6 cellular contexts compared by ENCODE assay signal in the genomic region with DNA sequence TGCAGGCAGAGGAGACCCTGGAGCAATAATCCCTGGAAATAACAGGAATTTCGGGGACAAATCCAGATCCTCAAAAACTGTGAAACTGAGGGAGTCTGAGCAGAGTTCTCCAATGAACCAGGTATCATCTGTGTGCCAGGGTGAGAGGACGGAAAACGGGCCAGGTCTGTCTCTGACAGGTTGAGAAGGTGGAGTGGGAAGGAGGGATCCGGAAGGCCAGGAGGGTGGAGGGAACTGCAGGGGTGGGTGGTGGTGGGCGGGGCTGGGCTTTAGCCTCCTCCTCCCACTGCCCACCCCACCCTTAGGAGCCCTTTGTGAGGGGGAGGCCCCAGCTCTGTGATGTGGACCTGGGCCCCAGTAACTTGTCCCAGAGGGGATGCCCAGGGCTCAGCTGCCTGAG. TPM values are rescaled to one million over a fixed set of nuclear protein-coding genes. Genes with fewer than 3 reads are reported as not detected.
DNase-seq lines count a peak whose midpoint lies in the region; ATAC-seq, FAIRE-seq and TF ChIP-seq lines count a peak whose summit lies in the region.
"Not testable (repeated sequence)": the region's sequence is repeated elsewhere in the genome, so short reads cannot be mapped to it uniquely, and the experiment has no call there.

No MANE protein-coding gene starts in this region.

- H3K9me3 ChIP-seq in endothelial cell of umbilical vein (replicated peaks; ENCODE audit: control insufficient read depth, insufficient read depth, low read length) = not testable (repeated sequence)

- H3K9me2 ChIP-seq in GM23338 (ENCODE audit: insufficient read depth) = not testable (repeated sequence)

- H3K4me3 ChIP-seq in GM23338; endothelial cell of umbilical vein (replicated peaks in 1 of 3; ENCODE audit: insufficient read depth in 1 of 3, low read depth in 1 of 3, low read length in 3 of 3): not testable (repeated sequence)

- not testable (repeated sequence) for H3K36me3 ChIP-seq in GM23338 (ENCODE audit: insufficient read depth); endothelial cell of umbilical vein (ENCODE audit: control insufficient read depth in 2 of 2, extremely low read depth in 1 of 2, insufficient read depth in 2 of 2, low read length in 2 of 2)

- not testable (repeated sequence) for TF ChIP-seq POLR2A in endothelial cell of umbilical vein (IDR thresholded peaks at IDR 0.05; ENCODE audit: low read depth, low read length)

- H3K9ac ChIP-seq in endothelial cell of umbilical vein (replicated peaks; ENCODE audit: extremely low read depth, insufficient read depth, low read length) = not testable (repeated sequence)

- H3K4me3 Mint-ChIP-seq in GM23338; WTC11; dendritic cell treated with granulocyte-macrophage colony-stimulating factor and Interleukin-4, amounts not matched to agents 40 ng/mL and 50 ng/mL, for 4 days: not testable (repeated sequence)
- peak overlapping the region; percentile 4 for H3K4me3 Mint-ChIP-seq in endothelial cell (ENCODE audit: unreplicated experiment)

- H3K4me1 ChIP-seq in GM23338 (ENCODE audit: insufficient read depth); endothelial cell of umbilical vein (ENCODE audit: control insufficient read depth, extremely low read depth, insufficient read depth, low read length): not testable (repeated sequence)

- H3K4me2 ChIP-seq in GM23338; endothelial cell of umbilical vein (ENCODE audit: insufficient read depth, low read length): not testable (repeated sequence)

- peak; percentile 32 for ATAC-seq in GM23338
- ATAC-seq in WTC11 = peak; percentile 57

- not testable (repeated sequence) for H3K36me3 Mint-ChIP-seq in GM23338 (ENCODE audit: low read depth); WTC11; dendritic cell treated with granulocyte-macrophage colony-stimulating factor and Interleukin-4, amounts not matched to agents 40 ng/mL and 50 ng/mL, for 4 days (ENCODE audit: low read depth); endothelial cell (ENCODE audit: low read depth, unreplicated experiment)

- not testable (repeated sequence) for H3K27me3 ChIP-seq in GM23338 (ENCODE audit: insufficient read depth); endothelial cell of umbilical vein (ENCODE audit: control insufficient read depth in 2 of 2, insufficient read depth in 2 of 2, low read length in 2 of 2)

- POLR2A ChIA-PET in WTC11 (lab: Charles Lee); endothelial cell of umbilical vein (lab: Charles Lee): not testable (repeated sequence)

- not testable (repeated sequence) for H2AFZ ChIP-seq in GM23338; endothelial cell of umbilical vein (ENCODE audit: low read depth, low read length)

- H3K27me3 Mint-ChIP-seq in GM23338 (ENCODE audit: insufficient read depth, low read depth, poor library complexity); WTC11 (ENCODE audit: low read depth); dendritic cell treated with granulocyte-macrophage colony-stimulating factor and Interleukin-4, amounts not matched to agents 40 ng/mL and 50 ng/mL, for 4 days; endothelial cell (ENCODE audit: unreplicated experiment): not testable (repeated sequence)

- H3K27ac ChIP-seq in GM23338 (ENCODE audit: low read depth); endothelial cell of umbilical vein (ENCODE audit: insufficient read depth, low read depth, low read length): not testable (repeated sequence)

- not testable (repeated sequence) for H3K4me1 Mint-ChIP-seq in GM23338; WTC11; dendritic cell treated with granulocyte-macrophage colony-stimulating factor and Interleukin-4, amounts not matched to agents 40 ng/mL and 50 ng/mL, for 4 days (ENCODE audit: low read depth); endothelial cell (ENCODE audit: unreplicated experiment)

- not testable (repeated sequence) for H3K9me1 ChIP-seq in endothelial cell of umbilical vein (replicated peaks; ENCODE audit: control insufficient read depth, extremely low read depth, insufficient read depth, low read length)

- not testable (repeated sequence) for H3K9me3 Mint-ChIP-seq in GM23338; WTC11; dendritic cell treated with granulocyte-macrophage colony-stimulating factor and Interleukin-4, amounts not matched to agents 40 ng/mL and 50 ng/mL, for 4 days; endothelial cell (ENCODE audit: unreplicated experiment)

- not testable (repeated sequence) for BruUV-seq in endothelial cell of umbilical vein (replicated peaks; lab: Mats Ljungman, UMichigan)

- not testable (repeated sequence) for H3K79me2 ChIP-seq in GM23338 (replicated peaks; ENCODE audit: insufficient read depth); endothelial cell of umbilical vein (ENCODE audit: control insufficient read depth, insufficient read depth, low read length)

- not testable (repeated sequence) for H3F3A ChIP-seq in GM23338 (replicated peaks; ENCODE audit: low read depth)

- TF ChIP-seq CTCF in GM23338 (conservative IDR thresholded peaks at IDR 0.05; ENCODE audit: low read depth in 2 of 2); WTC11 (IDR thresholded peaks at IDR 0.05); endothelial cell (IDR thresholded peaks at IDR 0.05; ENCODE audit: unreplicated experiment); endothelial cell of umbilical vein (IDR thresholded peaks at IDR 0.05; ENCODE audit: extremely low read depth in 1 of 2, insufficient read depth in 1 of 2, low read depth in 1 of 2, low read length in 2 of 2): not testable (repeated sequence)

- peak; percentile 48 for FAIRE-seq in endothelial cell of umbilical vein (lab: Jason Lieb, UNC)

- intact Hi-C loops in dendritic cell treated with granulocyte-macrophage colony-stimulating factor and Interleukin-4, amounts not matched to agents 40 ng/mL and 50 ng/mL, for 4 days (cut with micrococcal nuclease); endothelial cell of umbilical vein (cut with micrococcal nuclease): not testable (repeated sequence)

- CTCF ChIA-PET in WTC11 (lab: Charles Lee); endothelial cell of umbilical vein (lab: Charles Lee): not testable (repeated sequence)

- DNase-seq in GM23338 (ENCODE audit: low spot score); WTC11 (ENCODE audit: low spot score); endothelial cell (ENCODE audit: low spot score); endothelial cell of umbilical vein (ENCODE audit: low read depth, low spot score): not testable (repeated sequence)
- DNase-seq in activated effector memory CD4-positive, alpha-beta T cell treated with anti-CD3 and anti-CD28 coated beads, Interleukin-2, amount 50 U/mL, for 16 hours = peak; percentile 10

- not testable (repeated sequence) for H4K20me1 ChIP-seq in GM23338 (replicated peaks; ENCODE audit: insufficient read depth); endothelial cell of umbilical vein (replicated peaks; ENCODE audit: control insufficient read depth, extremely low read depth, insufficient read depth, low read length)

- not testable (repeated sequence) for H3K27ac Mint-ChIP-seq in GM23338; WTC11; endothelial cell (ENCODE audit: unreplicated experiment)
- H3K27ac Mint-ChIP-seq in dendritic cell treated with granulocyte-macrophage colony-stimulating factor and Interleukin-4, amounts not matched to agents 40 ng/mL and 50 ng/mL, for 4 days = peak overlapping the region; percentile 7

- dilution Hi-C loops in endothelial cell of umbilical vein (cut with MboI; ENCODE audit: extremely low pct_ligation_motif_present, low sequenced_read_pairs) = not testable (repeated sequence)

RNA-seq across cellular contexts. Expression of a gene that starts 28.2 kb away (rescaled TPM):
- 25.0 and 31.6 TPM in 2 replicates for total RNA-seq in GM23338 (2014; rRNA removed; shearing (Covaris generic))
- polyA plus RNA-seq in GM23338 (2016; fragmentation: Nextera tagmentation; extraction: Ambion mirVana) (22.7 and 25.3 TPM in 2 replicates), endothelial cell of umbilical vein (25.4 and 25.6 TPM in 2 replicates)
- total RNA-seq in WTC11 (2021) (32.3 to 34.0 TPM (median 32.7 TPM) in 3 replicates), endothelial cell (ENCODE audit: unreplicated experiment) (30.5 TPM), endothelial cell of umbilical vein (43.3 and 44.9 TPM in 2 replicates)
- polyA plus RNA-seq in endothelial cell of umbilical vein (2011; cell fraction: cytosol; rRNA removed) = 25.4 and 26.8 TPM in 2 replicates
- 59.7 and 71.6 TPM in 2 replicates for polyA plus RNA-seq in endothelial cell of umbilical vein (2011; cell fraction: nucleus; rRNA removed)
- polyA plus RNA-seq in endothelial cell of umbilical vein (2012) = 26.9 and 28.1 TPM in 2 replicates
- 32.1 and 39.4 TPM in 2 replicates for polyA minus RNA-seq in endothelial cell of umbilical vein
- polyA minus RNA-seq in endothelial cell of umbilical vein (2011; cell fraction: cytosol; rRNA and poly(A)+ RNA removed) = 15.3 TPM
- 31.0 and 36.0 TPM in 2 replicates for polyA minus RNA-seq in endothelial cell of umbilical vein (2011; cell fraction: nucleus; rRNA and poly(A)+ RNA removed)
